8 cellular contexts compared by ENCODE assay signal in genomic region chr5:150217874-150218692, GRCh38.
DNase-seq lines count a peak whose midpoint lies in the region; ATAC-seq lines count a peak whose summit lies in the region.

No MANE protein-coding gene starts in this region.

- peak in 12 of 14 donors; percentile 21 to 82 (median 59) for DNase-seq in C1 segment of cervical spinal cord (lab: John Stamatoyannopoulos, UW)
- peak; percentile 72 for DNase-seq in NCI-H748 (lab: John Stamatoyannopoulos, UW; ENCODE audit: unreplicated experiment)
- DNase-seq in activated CD4-positive, alpha-beta T cell treated with anti-CD3 and anti-CD28 coated beads, Interleukin-2, amount 50 U/mL, for 24 hours (ENCODE audit: low read depth in 1 of 2, low spot score in 1 of 2): peak; percentile 68 to 70
- DNase-seq in ecto neural progenitor cell (ENCODE audit: low spot score): peak; percentile 89
- DNase-seq in medulla oblongata (ENCODE audit: extremely low spot score): peak; percentile 94
- DNase-seq in stimulated activated CD8-positive, alpha-beta memory T cell treated with anti-CD3 and anti-CD28 coated beads, Interleukin-15, amount 100 ng/mL, for 1 hour (ENCODE audit: low read depth): peak; percentile 68

- ATAC-seq in GM19395 (IDR thresholded peaks at IDR 0.05; ENCODE audit: unreplicated experiment) (peak; percentile 95), HG03521 (IDR thresholded peaks at IDR 0.05; ENCODE audit: unreplicated experiment) (peak; percentile 82)

Comparison
In these comparisons a context has a peak if more than half of its experiments do, and no peak if none do; other contexts are left out.
1. Peak in every context shown above with its lines: DNase-seq and ATAC-seq.